In genomic region chr6:112010328-112010727, GRCh38 we compare ENCODE assay signal across 2 cellular contexts.
TF ChIP-seq lines count a peak whose summit lies in the region.

No MANE protein-coding gene starts in this region.

TF ChIP-seq in Ishikawa, 13 proteins besides CTCF, POLR2A, EP300 and RAD21 (continued from another document):
- TF ChIP-seq, protein P1, sequence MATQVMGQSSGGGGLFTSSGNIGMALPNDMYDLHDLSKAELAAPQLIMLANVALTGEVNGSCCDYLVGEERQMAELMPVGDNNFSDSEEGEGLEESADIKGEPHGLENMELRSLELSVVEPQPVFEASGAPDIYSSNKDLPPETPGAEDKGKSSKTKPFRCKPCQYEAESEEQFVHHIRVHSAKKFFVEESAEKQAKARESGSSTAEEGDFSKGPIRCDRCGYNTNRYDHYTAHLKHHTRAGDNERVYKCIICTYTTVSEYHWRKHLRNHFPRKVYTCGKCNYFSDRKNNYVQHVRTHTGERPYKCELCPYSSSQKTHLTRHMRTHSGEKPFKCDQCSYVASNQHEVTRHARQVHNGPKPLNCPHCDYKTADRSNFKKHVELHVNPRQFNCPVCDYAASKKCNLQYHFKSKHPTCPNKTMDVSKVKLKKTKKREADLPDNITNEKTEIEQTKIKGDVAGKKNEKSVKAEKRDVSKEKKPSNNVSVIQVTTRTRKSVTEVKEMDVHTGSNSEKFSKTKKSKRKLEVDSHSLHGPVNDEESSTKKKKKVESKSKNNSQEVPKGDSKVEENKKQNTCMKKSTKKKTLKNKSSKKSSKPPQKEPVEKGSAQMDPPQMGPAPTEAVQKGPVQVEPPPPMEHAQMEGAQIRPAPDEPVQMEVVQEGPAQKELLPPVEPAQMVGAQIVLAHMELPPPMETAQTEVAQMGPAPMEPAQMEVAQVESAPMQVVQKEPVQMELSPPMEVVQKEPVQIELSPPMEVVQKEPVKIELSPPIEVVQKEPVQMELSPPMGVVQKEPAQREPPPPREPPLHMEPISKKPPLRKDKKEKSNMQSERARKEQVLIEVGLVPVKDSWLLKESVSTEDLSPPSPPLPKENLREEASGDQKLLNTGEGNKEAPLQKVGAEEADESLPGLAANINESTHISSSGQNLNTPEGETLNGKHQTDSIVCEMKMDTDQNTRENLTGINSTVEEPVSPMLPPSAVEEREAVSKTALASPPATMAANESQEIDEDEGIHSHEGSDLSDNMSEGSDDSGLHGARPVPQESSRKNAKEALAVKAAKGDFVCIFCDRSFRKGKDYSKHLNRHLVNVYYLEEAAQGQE (IDR thresholded peaks at IDR 0.05; ENCODE audit: low read depth) = no peak
- TF ChIP-seq MAX (IDR thresholded peaks at IDR 0.05) (no peak), YY1 (IDR thresholded peaks at IDR 0.05; ENCODE audit: low read depth) (no peak), TEAD4 (IDR thresholded peaks at IDR 0.05) (no peak), TAF1 (IDR thresholded peaks at IDR 0.05; ENCODE audit: low read depth) (no peak), CREB1 (IDR thresholded peaks at IDR 0.05; ENCODE audit: low read depth) (no peak), TCF12 (IDR thresholded peaks at IDR 0.05; ENCODE audit: low read depth) (no peak), NFIC (IDR thresholded peaks at IDR 0.05) (no peak)

TF ChIP-seq in GM12878, 131 proteins besides CTCF, POLR2A, EP300 and RAD21 (continued from another document):
- TF ChIP-seq ATF2 (IDR thresholded peaks at IDR 0.05; ENCODE audit: low read length) = no peak
- TF ChIP-seq ASH2L (IDR thresholded peaks at IDR 0.05; ENCODE audit: borderline replicate concordance, low read depth) = no peak
